In the genomic region with DNA sequence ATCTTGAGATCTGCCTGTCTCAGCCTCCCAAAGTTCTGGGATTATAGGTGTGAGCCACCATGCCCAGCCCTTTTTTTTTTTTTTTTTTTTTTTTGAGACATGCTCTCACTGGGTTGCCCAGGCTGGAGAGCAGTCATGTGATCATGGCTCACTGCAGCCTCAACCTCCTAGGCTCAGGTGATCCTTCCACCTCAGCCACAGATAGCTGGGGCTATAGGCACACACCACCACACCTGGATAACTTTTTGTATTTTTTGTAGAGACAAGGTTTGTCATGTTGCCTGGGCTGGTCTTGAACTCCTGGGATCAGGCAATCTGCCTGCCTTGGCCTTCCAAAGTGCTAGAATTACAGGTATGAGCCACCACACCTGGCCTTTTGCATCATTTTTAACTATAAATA, we compare ENCODE assay signal across 19 cellular contexts. TPM values are rescaled to one million over a fixed set of nuclear protein-coding genes. Genes with fewer than 3 reads are reported as not detected.
DNase-seq lines count a peak whose midpoint lies in the region; ATAC-seq and TF ChIP-seq lines count a peak whose summit lies in the region.
"Had no signal": no experiment of that assay in that cellular context is flagged by ENCODE, and none has a peak within 500 bp of the region (broad histone marks: within the 10 kb centered on the region; RNA-seq: fewer than 3 reads in every experiment).

No MANE protein-coding gene starts in this region.

- H3K9ac ChIP-seq in mesenchymal stem cell (ENCODE audit: low read length), result peak overlapping the region; percentile 80
- H3K9ac ChIP-seq: BLaER1 had no signal

- no peak overlapping the region for H4K91ac ChIP-seq in mesenchymal stem cell (ENCODE audit: low read length)

- H2BK12ac ChIP-seq in mesenchymal stem cell (ENCODE audit: low read length in 2 of 2), result no peak overlapping the region

- H3K4ac ChIP-seq in mesenchymal stem cell (ENCODE audit: low read depth in 1 of 2, low read length in 2 of 2), result no peak overlapping the region

- peak overlapping the region; percentile 59 for H3K27ac Mint-ChIP-seq in chondrocyte (ENCODE audit: unreplicated experiment)
- H3K27ac Mint-ChIP-seq: CD8-positive, alpha-beta T cell; H9 had no signal

- no peaks in the 10 kb centered on the region for H3K9me3 ChIP-seq in mesenchymal stem cell (ENCODE audit: control insufficient read depth, low read length)
- no peaks in the 10 kb centered on the region for H3K9me3 ChIP-seq in mucosa of descending colon
- H3K9me3 ChIP-seq: BLaER1 had no signal

- H3K4me1 ChIP-seq in mesenchymal stem cell (ENCODE audit: control insufficient read depth, insufficient read depth, low read depth, low read length) (peaks cover 5% of the 10 kb centered on the region), mucosa of descending colon (ENCODE audit: low read depth) (no peaks in the 10 kb centered on the region)
- H3K4me1 ChIP-seq: BLaER1 had no signal

- no peak overlapping the region for H3K18ac ChIP-seq in mesenchymal stem cell (ENCODE audit: low read depth in 1 of 2, low read length in 2 of 2)

- H2AFZ ChIP-seq in mesenchymal stem cell (ENCODE audit: low read depth, low read length), result no peak overlapping the region

- no peaks in the 10 kb centered on the region for H3K27me3 Mint-ChIP-seq in chondrocyte (ENCODE audit: low read depth)

- no peaks in the 10 kb centered on the region for H3K27me3 ChIP-seq in mesenchymal stem cell (ENCODE audit: control insufficient read depth in 1 of 2, insufficient read depth in 1 of 2, low read length in 2 of 2)
- H3K27me3 ChIP-seq: BLaER1 had no signal

- no peak overlapping the region for H4K8ac ChIP-seq in mesenchymal stem cell (ENCODE audit: low read length)

- no peak overlapping the region for H2BK15ac ChIP-seq in mesenchymal stem cell (ENCODE audit: low read depth, poor library complexity, severe bottlenecking)

- H3K27ac ChIP-seq in mesenchymal stem cell (ENCODE audit: low read length, poor library complexity, severe bottlenecking), result no peak overlapping the region
- H3K27ac ChIP-seq: BLaER1, HL-60 had no signal

- peaks cover 9% of the 10 kb centered on the region for H3K4me1 Mint-ChIP-seq in chondrocyte (ENCODE audit: low read depth)
- H3K4me1 Mint-ChIP-seq: H9 had no signal

- H3K36me3 ChIP-seq in mesenchymal stem cell (ENCODE audit: control insufficient read depth in 1 of 2, insufficient read depth in 2 of 2, low read depth in 1 of 2, low read length in 2 of 2) (no peaks in the 10 kb centered on the region), mucosa of descending colon (ENCODE audit: low read depth) (no peaks in the 10 kb centered on the region)
- H3K36me3 ChIP-seq: BLaER1 had no signal

- peak; percentile 18 for DNase-seq in activated CD8-positive, alpha-beta memory T cell treated with anti-CD3 and anti-CD28 coated beads, Interleukin-2, amount 50 U/mL, for 48 hours
- no peak for DNase-seq in activated CD8-positive, alpha-beta memory T cell treated with anti-CD3 and anti-CD28 coated beads for 24 hours
- DNase-seq in chondrocyte (ENCODE audit: low spot score) (no peak), mesenchymal stem cell (no peak), mucosa of descending colon (no peak)
- no peak for DNase-seq in central memory CD4-positive, alpha-beta T cell
- DNase-seq: 8988T; CD8-positive, alpha-beta T cell; DMS79; H9; NCI-H1105 treated with DMSO at 0.1 percent for 48 hours; NCI-H1694 treated with DMSO at 0.1 percent for 48 hours; NCI-H446; NCI-H69; NK-92 treated with Interleukin-12 subunit alpha and Interleukin-12 subunit beta, amount 100 ng/mL, for 24 hours had no signal

- H3K4me2 ChIP-seq in mesenchymal stem cell (ENCODE audit: low read length, poor library complexity, severe bottlenecking), result no peak overlapping the region
- H3K4me2 ChIP-seq: BLaER1 had no signal

- H3K79me1 ChIP-seq in mesenchymal stem cell (replicated peaks; ENCODE audit: low read length, poor library complexity, severe bottlenecking), result no peaks in the 10 kb centered on the region

- H3K4me3 ChIP-seq in mesenchymal stem cell (ENCODE audit: insufficient read depth in 1 of 2, low read depth in 1 of 2, low read length in 2 of 2) (no peak overlapping the region), mucosa of descending colon (no peak overlapping the region)
- H3K4me3 ChIP-seq: BLaER1 had no signal

- H3K36me3 Mint-ChIP-seq in chondrocyte (ENCODE audit: low read depth), result no peaks in the 10 kb centered on the region
- H3K36me3 Mint-ChIP-seq: CD8-positive, alpha-beta T cell had no signal

- no peak overlapping the region for H3K14ac ChIP-seq in mesenchymal stem cell (ENCODE audit: low read length in 2 of 2)

- TF ChIP-seq CTCF in chondrocyte (IDR thresholded peaks at IDR 0.05) (no peak), mucosa of descending colon (IDR thresholded peaks at IDR 0.05) (no peak)

- ATAC-seq in esophagus mucosa (no peak), mucosa of descending colon (no peak), HG03280 (IDR thresholded peaks at IDR 0.05; ENCODE audit: unreplicated experiment) (no peak)
- ATAC-seq: CD8-positive, alpha-beta T cell had no signal

- no peak overlapping the region for H2BK120ac ChIP-seq in mesenchymal stem cell (ENCODE audit: low read depth, low read length)

- no peak overlapping the region for H2AK5ac ChIP-seq in mesenchymal stem cell (ENCODE audit: low read length, severe bottlenecking)

- no peak overlapping the region for H3K23ac ChIP-seq in mesenchymal stem cell (ENCODE audit: low read length in 2 of 2)

- H2BK5ac ChIP-seq in mesenchymal stem cell (ENCODE audit: low read depth, low read length, poor library complexity, severe bottlenecking), result no peak overlapping the region

- intact Hi-C loops in mucosa of descending colon (cut with DNase I, micrococcal nuclease), result no loop called here

- H3K4me3 Mint-ChIP-seq in chondrocyte (ENCODE audit: unreplicated experiment), result no peak overlapping the region
- H3K4me3 Mint-ChIP-seq: CD8-positive, alpha-beta T cell; H9 had no signal

- H3K9me3 Mint-ChIP-seq in chondrocyte (ENCODE audit: low read depth), result peaks cover 2% of the 10 kb centered on the region
- H3K9me3 Mint-ChIP-seq: CD8-positive, alpha-beta T cell had no signal

RNA-seq across cellular contexts. Expression of a gene that starts 17.7 kb away (rescaled TPM):
- total RNA-seq in chondrocyte, result 131 to 153 TPM (median 146 TPM) in 3 replicates
- 83.1 TPM for polyA plus RNA-seq in mesenchymal stem cell (2013, experiment 1 of 2)
- polyA plus RNA-seq in mesenchymal stem cell (2013, experiment 2 of 2), result 74.6 TPM
- total RNA-seq in esophagus mucosa, result 120 TPM
- 100 to 1,000 TPM; 137 to 152 (median 138) TPM for total RNA-seq in mucosa of descending colon
